In the genomic region with DNA sequence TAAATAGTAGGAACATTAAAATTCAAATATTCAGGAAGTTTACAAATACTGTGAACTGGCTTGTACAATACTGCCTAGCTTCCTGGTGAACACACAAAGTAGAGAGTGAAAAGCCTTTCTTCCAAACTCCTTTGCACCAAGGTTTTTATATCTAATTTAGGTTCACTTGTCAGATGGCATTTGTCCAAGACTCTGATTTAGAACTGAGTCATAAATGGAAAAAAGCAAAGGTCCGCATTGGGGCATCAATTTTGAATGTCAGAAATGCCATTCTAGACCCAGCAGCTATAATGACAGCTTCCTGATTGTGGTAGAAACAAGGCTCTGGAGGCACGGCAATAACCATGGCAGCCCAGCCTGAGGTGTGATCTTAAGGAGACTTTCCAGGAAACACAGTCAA, we compare ENCODE assay signal across 14 cellular contexts.
DNase-seq lines count a peak whose midpoint lies in the region; ATAC-seq and TF ChIP-seq lines count a peak whose summit lies in the region.
"Had no signal": no experiment of that assay in that cellular context is flagged by ENCODE, and none has a peak within 500 bp of the region (broad histone marks: within the 10 kb centered on the region; RNA-seq: fewer than 3 reads in every experiment).

No MANE protein-coding gene starts in this region.

- no peaks in the 10 kb centered on the region for H3K9me3 ChIP-seq in mucosa of stomach (ENCODE audit: control insufficient read depth, low read length)
- H3K9me3 ChIP-seq: heart left ventricle, neutrophil had no signal

- H3K4me1 ChIP-seq in mucosa of stomach (ENCODE audit: control insufficient read depth, insufficient read depth, low read length): peaks cover 5% of the 10 kb centered on the region

- H3K27me3 ChIP-seq in mucosa of stomach (ENCODE audit: control insufficient read depth, insufficient read depth, low read length): no peaks in the 10 kb centered on the region
- H3K27me3 ChIP-seq: heart left ventricle, neutrophil had no signal

- no peak overlapping the region for H3K4me3 ChIP-seq in mucosa of stomach (ENCODE audit: low read length)
- H3K4me3 ChIP-seq: heart left ventricle had no signal

- no peaks in the 10 kb centered on the region for H3K27me3 Mint-ChIP-seq in Calu3 (ENCODE audit: unreplicated experiment)
- H3K27me3 Mint-ChIP-seq: activated CD4-positive, alpha-beta T cell treated with anti-CD3 and anti-CD28 coated beads for 36 hours; activated T-helper 17 cell treated with anti-CD3 and anti-CD28 coated beads, Interleukin-2, amount 50 U/mL, for 72 hours had no signal

- intact Hi-C loops in Calu3 (cut with micrococcal nuclease; ENCODE audit: unreplicated experiment): loop anchor here (10.0 kb wide), 1 partner anchor 188 kb away; no protein-coding TSS in a partner anchor

- no peaks in the 10 kb centered on the region for H3K9me3 Mint-ChIP-seq in Calu3 (ENCODE audit: low read depth, unreplicated experiment)
- H3K9me3 Mint-ChIP-seq: activated T-helper 17 cell treated with anti-CD3 and anti-CD28 coated beads, Interleukin-2, amount 50 U/mL, for 72 hours had no signal

- no peak for ATAC-seq in GM21381 (IDR thresholded peaks at IDR 0.05; ENCODE audit: unreplicated experiment)
- ATAC-seq: activated CD4-positive, alpha-beta T cell treated with anti-CD3 and anti-CD28 coated beads for 36 hours; activated T-helper 17 cell treated with anti-CD3 and anti-CD28 coated beads, Interleukin-2, amount 50 U/mL, for 72 hours; stimulated activated naive CD8-positive, alpha-beta T cell treated with anti-CD3 and anti-CD28 coated beads, Interleukin-15, Interleukin-2, amounts not matched to agents 100 U/mL and 50 U/mL, for 24 hours had no signal

- peak overlapping the region; percentile 17 for H3K27ac Mint-ChIP-seq in Calu3 (ENCODE audit: unreplicated experiment)
- H3K27ac Mint-ChIP-seq: activated CD4-positive, alpha-beta T cell treated with anti-CD3 and anti-CD28 coated beads for 36 hours; activated T-helper 17 cell treated with anti-CD3 and anti-CD28 coated beads, Interleukin-2, amount 50 U/mL, for 72 hours had no signal

- no peak overlapping the region for H3K4me3 Mint-ChIP-seq in Calu3 (ENCODE audit: low read depth, unreplicated experiment)
- H3K4me3 Mint-ChIP-seq: activated CD4-positive, alpha-beta T cell treated with anti-CD3 and anti-CD28 coated beads for 36 hours; activated T-helper 17 cell treated with anti-CD3 and anti-CD28 coated beads, Interleukin-2, amount 50 U/mL, for 72 hours had no signal

- no peaks in the 10 kb centered on the region for H3K36me3 ChIP-seq in mucosa of stomach (ENCODE audit: control insufficient read depth, insufficient read depth, low read length)

- DNase-seq in Calu3 (peak; percentile 47), NCI-H2227 (lab: John Stamatoyannopoulos, UW; ENCODE audit: unreplicated experiment) (peak; percentile 9), dermis blood vessel endothelial cell (peak; percentile 90), cerebellar cortex (ENCODE audit: low spot score) (no peak), NCI-H2196 (lab: John Stamatoyannopoulos, UW; ENCODE audit: unreplicated experiment) (no peak), GM19238 (ENCODE audit: insufficient read length, low spot score) (no peak)
- DNase-seq: activated CD4-positive, alpha-beta T cell treated with anti-CD3 and anti-CD28 coated beads for 36 hours; heart left ventricle; NCI-H1417 treated with DMSO at 0.1 percent for 48 hours; stimulated activated naive CD8-positive, alpha-beta T cell treated with anti-CD3 and anti-CD28 coated beads, Interleukin-15, Interleukin-2, amounts not matched to agents 100 U/mL and 50 U/mL, for 24 hours had no signal

- CTCF ChIA-PET in Calu3 (lab: Charles Lee): interaction anchor here (0.9 to 2.5 kb wide), 4 partner anchors 18 to 111 kb away, joined by 3 to 9 read pairs (median 3); no protein-coding TSS in a partner anchor

- TF ChIP-seq CTCF in Calu3 (IDR thresholded peaks at IDR 0.05; ENCODE audit: unreplicated experiment): no peak

- no TSS peak for BruUV-seq in Calu3 (replicated peaks; lab: Mats Ljungman, UMichigan)

- peaks cover 17% of the 10 kb centered on the region for H3K36me3 Mint-ChIP-seq in Calu3 (ENCODE audit: insufficient read depth, unreplicated experiment)

- H3K4me1 Mint-ChIP-seq in Calu3 (ENCODE audit: low read depth, unreplicated experiment): peaks cover 14% of the 10 kb centered on the region
- H3K4me1 Mint-ChIP-seq: activated CD4-positive, alpha-beta T cell treated with anti-CD3 and anti-CD28 coated beads for 36 hours; activated T-helper 17 cell treated with anti-CD3 and anti-CD28 coated beads, Interleukin-2, amount 50 U/mL, for 72 hours had no signal

- peak overlapping the region; percentile 15 for H3K9ac ChIP-seq in mucosa of stomach (ENCODE audit: low read length)

Comparison
In these comparisons a context has a peak if more than half of its experiments do, and no peak if none do; other contexts are left out.
1. DNase-seq: peak in Calu3 (single experiment), NCI-H2227 (single experiment) and dermis blood vessel endothelial cell (single experiment); none in cerebellar cortex (single experiment), NCI-H2196 (single experiment) and GM19238 (single experiment).